Comparison of ENCODE assay signal across 1 cellular context in the genomic region with DNA sequence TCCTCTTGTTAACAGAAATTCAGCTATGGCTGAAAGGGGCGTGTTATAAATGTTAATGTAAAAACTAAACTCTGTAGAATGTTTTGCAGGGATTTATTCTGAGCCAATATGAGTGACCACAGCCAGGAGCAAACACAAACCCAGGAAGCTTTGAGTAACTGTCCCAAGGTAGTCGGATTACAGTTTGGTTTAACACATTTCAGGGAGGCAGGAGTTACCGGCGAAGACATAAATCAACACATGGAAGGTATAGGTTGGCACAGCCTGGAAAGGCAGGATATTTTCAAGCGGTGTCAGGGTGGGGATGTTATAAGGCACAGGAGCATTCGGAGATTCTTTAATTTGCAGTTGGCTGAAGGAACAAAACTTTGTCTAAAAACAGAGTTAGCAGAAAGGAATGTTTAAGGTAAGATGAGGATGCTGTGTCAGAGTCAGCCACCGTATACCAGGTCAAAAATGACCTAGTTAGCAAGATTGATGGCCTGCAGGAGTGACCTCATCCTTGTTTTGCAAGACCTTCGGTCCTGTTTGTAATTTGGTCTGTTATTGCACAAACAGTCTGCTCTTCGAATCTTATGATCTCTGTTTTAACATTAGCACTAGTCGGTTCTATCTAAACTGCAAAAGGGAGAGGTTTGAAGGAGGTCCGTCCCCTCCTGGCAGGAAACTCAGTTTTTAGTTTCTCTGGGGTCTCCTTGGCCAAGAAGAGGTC.
TF ChIP-seq lines count a peak whose summit lies in the region.

No MANE protein-coding gene starts in this region.

TF ChIP-seq in GM23338, 12 proteins besides CTCF, POLR2A, EP300 and RAD21 (continued from another document):
- TF ChIP-seq ZNF462 (CRISPR knock-in tag; IDR thresholded peaks at IDR 0.05) (no peak), CREB1 (CRISPR knock-in tag; IDR thresholded peaks at IDR 0.05; ENCODE audit: low read depth) (no peak), STAT1 (IDR thresholded peaks at IDR 0.05; ENCODE audit: unreplicated experiment) (no peak), JUNB (IDR thresholded peaks at IDR 0.05; ENCODE audit: unreplicated experiment) (no peak), EZH2phosphoT487 (IDR thresholded peaks at IDR 0.05; ENCODE audit: unreplicated experiment) (no peak), REST (IDR thresholded peaks at IDR 0.05; ENCODE audit: unreplicated experiment) (no peak), ETS1 (IDR thresholded peaks at IDR 0.05) (no peak), EZH2 (IDR thresholded peaks at IDR 0.05; ENCODE audit: low read depth, unreplicated experiment) (no peak), POLR2AphosphoS5 (IDR thresholded peaks at IDR 0.05; ENCODE audit: low read depth) (no peak)
